In the genomic region with DNA sequence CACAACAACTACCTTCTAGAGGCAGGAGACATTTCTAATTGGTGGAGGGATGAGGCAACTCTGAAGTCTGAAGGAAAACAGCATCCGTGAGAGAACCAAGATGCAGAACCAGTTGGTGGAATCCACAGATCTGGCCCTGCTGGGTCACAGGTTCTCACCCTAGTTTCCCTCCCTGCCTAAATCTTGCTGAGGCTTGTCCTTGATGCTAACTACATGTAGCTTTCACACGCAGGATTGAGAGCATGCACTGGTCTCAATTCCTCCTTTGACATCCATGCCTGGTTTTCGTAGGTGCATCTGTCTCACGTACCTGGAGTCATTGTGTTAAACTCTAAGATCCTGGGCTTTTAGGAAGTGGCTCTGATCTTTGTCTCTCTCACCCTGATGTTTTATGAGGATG, we compare ENCODE assay signal across 1 cellular context.
TF ChIP-seq lines count a peak whose summit lies in the region.

No MANE protein-coding gene starts in this region.

TF ChIP-seq in SK-N-SH treated with all-trans-retinoic acid at 6 μM for 48 hours, 23 proteins besides CTCF, POLR2A, EP300 and RAD21:
- TF ChIP-seq ZNF70 (CRISPR knock-in tag; IDR thresholded peaks at IDR 0.05) (no peak), ZFP30 (CRISPR knock-in tag; IDR thresholded peaks at IDR 0.05) (no peak), PPARA (CRISPR knock-in tag; IDR thresholded peaks at IDR 0.05; ENCODE audit: borderline replicate concordance) (no peak), TCF4 (CRISPR knock-in tag; IDR thresholded peaks at IDR 0.05; ENCODE audit: borderline replicate concordance) (no peak), ZFP3 (CRISPR knock-in tag; IDR thresholded peaks at IDR 0.05) (no peak), GLIS3 (CRISPR knock-in tag; IDR thresholded peaks at IDR 0.05) (no peak), ZNF8 (CRISPR knock-in tag; IDR thresholded peaks at IDR 0.05) (no peak), CSDC2 (CRISPR knock-in tag; IDR thresholded peaks at IDR 0.05) (no peak), ZC3H10 (CRISPR knock-in tag; IDR thresholded peaks at IDR 0.05) (no peak), BACH2 (CRISPR knock-in tag; IDR thresholded peaks at IDR 0.05; ENCODE audit: borderline replicate concordance) (no peak), TOX (CRISPR knock-in tag; IDR thresholded peaks at IDR 0.05; ENCODE audit: borderline replicate concordance) (no peak), ESRRG (CRISPR knock-in tag; IDR thresholded peaks at IDR 0.05) (no peak), ARNTL (CRISPR knock-in tag; IDR thresholded peaks at IDR 0.05; ENCODE audit: borderline replicate concordance, low read depth) (no peak), OSR1 (CRISPR knock-in tag; IDR thresholded peaks at IDR 0.05) (no peak), SNAI2 (CRISPR knock-in tag; IDR thresholded peaks at IDR 0.05) (no peak), RARB (CRISPR knock-in tag; IDR thresholded peaks at IDR 0.05) (no peak)
- TF ChIP-seq, protein P1, sequence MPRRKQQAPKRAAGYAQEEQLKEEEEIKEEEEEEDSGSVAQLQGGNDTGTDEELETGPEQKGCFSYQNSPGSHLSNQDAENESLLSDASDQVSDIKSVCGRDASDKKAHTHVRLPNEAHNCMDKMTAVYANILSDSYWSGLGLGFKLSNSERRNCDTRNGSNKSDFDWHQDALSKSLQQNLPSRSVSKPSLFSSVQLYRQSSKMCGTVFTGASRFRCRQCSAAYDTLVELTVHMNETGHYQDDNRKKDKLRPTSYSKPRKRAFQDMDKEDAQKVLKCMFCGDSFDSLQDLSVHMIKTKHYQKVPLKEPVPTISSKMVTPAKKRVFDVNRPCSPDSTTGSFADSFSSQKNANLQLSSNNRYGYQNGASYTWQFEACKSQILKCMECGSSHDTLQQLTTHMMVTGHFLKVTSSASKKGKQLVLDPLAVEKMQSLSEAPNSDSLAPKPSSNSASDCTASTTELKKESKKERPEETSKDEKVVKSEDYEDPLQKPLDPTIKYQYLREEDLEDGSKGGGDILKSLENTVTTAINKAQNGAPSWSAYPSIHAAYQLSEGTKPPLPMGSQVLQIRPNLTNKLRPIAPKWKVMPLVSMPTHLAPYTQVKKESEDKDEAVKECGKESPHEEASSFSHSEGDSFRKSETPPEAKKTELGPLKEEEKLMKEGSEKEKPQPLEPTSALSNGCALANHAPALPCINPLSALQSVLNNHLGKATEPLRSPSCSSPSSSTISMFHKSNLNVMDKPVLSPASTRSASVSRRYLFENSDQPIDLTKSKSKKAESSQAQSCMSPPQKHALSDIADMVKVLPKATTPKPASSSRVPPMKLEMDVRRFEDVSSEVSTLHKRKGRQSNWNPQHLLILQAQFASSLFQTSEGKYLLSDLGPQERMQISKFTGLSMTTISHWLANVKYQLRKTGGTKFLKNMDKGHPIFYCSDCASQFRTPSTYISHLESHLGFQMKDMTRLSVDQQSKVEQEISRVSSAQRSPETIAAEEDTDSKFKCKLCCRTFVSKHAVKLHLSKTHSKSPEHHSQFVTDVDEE (CRISPR knock-in tag; IDR thresholded peaks at IDR 0.05) = no peak
- TF ChIP-seq, protein P2, sequence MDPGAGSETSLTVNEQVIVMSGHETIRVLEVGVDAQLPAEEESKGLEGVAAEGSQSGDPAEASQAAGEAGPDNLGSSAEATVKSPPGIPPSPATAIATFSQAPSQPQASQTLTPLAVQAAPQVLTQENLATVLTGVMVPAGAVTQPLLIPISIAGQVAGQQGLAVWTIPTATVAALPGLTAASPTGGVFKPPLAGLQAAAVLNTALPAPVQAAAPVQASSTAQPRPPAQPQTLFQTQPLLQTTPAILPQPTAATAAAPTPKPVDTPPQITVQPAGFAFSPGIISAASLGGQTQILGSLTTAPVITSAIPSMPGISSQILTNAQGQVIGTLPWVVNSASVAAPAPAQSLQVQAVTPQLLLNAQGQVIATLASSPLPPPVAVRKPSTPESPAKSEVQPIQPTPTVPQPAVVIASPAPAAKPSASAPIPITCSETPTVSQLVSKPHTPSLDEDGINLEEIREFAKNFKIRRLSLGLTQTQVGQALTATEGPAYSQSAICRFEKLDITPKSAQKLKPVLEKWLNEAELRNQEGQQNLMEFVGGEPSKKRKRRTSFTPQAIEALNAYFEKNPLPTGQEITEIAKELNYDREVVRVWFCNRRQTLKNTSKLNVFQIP (CRISPR knock-in tag; IDR thresholded peaks at IDR 0.05; ENCODE audit: borderline replicate concordance, low read depth) = no peak
- TF ChIP-seq, protein P3, sequence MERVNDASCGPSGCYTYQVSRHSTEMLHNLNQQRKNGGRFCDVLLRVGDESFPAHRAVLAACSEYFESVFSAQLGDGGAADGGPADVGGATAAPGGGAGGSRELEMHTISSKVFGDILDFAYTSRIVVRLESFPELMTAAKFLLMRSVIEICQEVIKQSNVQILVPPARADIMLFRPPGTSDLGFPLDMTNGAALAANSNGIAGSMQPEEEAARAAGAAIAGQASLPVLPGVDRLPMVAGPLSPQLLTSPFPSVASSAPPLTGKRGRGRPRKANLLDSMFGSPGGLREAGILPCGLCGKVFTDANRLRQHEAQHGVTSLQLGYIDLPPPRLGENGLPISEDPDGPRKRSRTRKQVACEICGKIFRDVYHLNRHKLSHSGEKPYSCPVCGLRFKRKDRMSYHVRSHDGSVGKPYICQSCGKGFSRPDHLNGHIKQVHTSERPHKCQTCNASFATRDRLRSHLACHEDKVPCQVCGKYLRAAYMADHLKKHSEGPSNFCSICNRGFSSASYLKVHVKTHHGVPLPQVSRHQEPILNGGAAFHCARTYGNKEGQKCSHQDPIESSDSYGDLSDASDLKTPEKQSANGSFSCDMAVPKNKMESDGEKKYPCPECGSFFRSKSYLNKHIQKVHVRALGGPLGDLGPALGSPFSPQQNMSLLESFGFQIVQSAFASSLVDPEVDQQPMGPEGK (CRISPR knock-in tag; IDR thresholded peaks at IDR 0.05; ENCODE audit: borderline replicate concordance) = no peak
- TF ChIP-seq, protein P4, sequence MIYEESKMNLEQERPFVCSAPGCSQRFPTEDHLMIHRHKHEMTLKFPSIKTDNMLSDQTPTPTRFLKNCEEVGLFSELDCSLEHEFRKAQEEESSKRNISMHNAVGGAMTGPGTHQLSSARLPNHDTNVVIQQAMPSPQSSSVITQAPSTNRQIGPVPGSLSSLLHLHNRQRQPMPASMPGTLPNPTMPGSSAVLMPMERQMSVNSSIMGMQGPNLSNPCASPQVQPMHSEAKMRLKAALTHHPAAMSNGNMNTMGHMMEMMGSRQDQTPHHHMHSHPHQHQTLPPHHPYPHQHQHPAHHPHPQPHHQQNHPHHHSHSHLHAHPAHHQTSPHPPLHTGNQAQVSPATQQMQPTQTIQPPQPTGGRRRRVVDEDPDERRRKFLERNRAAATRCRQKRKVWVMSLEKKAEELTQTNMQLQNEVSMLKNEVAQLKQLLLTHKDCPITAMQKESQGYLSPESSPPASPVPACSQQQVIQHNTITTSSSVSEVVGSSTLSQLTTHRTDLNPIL (CRISPR knock-in tag; IDR thresholded peaks at IDR 0.05; ENCODE audit: low read depth) = no peak
